In the genomic region with DNA sequence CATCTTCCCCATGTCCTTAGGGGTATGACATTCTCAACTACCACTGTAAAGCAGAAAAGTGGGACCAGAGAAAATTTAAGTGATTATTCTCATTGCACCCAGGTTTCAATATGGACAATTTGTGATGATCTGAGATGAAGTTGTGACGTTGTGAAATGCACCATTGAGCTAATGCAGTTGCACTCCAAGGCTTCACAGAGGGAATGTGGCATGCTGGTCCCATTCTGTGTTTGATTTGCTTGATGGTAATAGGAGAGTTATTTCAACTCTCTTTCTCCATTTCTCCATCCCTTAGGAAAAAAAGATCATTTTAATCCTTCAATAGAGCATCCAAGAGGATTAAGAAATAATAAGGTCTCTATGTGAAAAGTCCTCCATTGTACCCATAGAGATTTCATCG, we compare ENCODE assay signal across 16 cellular contexts.
A peak's percentile ranks its signal among the peaks of the same experiment; 100 is the strongest.
DNase-seq lines count a peak whose midpoint lies in the region; ATAC-seq and TF ChIP-seq lines count a peak whose summit lies in the region.
"Had no signal": no experiment of that assay in that cellular context is flagged by ENCODE, and none has a peak within 500 bp of the region (broad histone marks: within the 10 kb centered on the region; RNA-seq: fewer than 3 reads in every experiment).

No MANE protein-coding gene starts in this region.

- ATAC-seq in right cardiac atrium (no peak), SK-N-SH treated with all-trans-retinoic acid at 6 μM for 48 hours (peak; percentile 22), HG02973 (IDR thresholded peaks at IDR 0.05; ENCODE audit: unreplicated experiment) (no peak)
- no peak for ATAC-seq in stimulated activated naive B cell treated with anti-CD40 and anti-IgM and Interleukin-4, amounts not matched to agents 10 μg/mL and 1 μg/mL and 100 μg/mL, for 72 hours (replicated peaks)

- no peak overlapping the region for H3K4me3 Mint-ChIP-seq in stimulated activated naive B cell treated with anti-CD40 and anti-IgM and Interleukin-4, amounts not matched to agents 10 μg/mL and 1 μg/mL and 100 μg/mL, for 72 hours
- H3K4me3 Mint-ChIP-seq: B cell; CD4-positive, alpha-beta T cell had no signal

- H3K27ac ChIP-seq in left ventricle myocardium inferior (replicated peaks), result peak overlapping the region; percentile 19
- no peak overlapping the region for H3K27ac ChIP-seq in right cardiac atrium (ENCODE audit: low read length)

- no peak overlapping the region for H3K27ac Mint-ChIP-seq in stimulated activated naive B cell treated with anti-CD40 and anti-IgM and Interleukin-4, amounts not matched to agents 10 μg/mL and 1 μg/mL and 100 μg/mL, for 72 hours
- H3K27ac Mint-ChIP-seq: B cell; CD4-positive, alpha-beta T cell had no signal

- no peak overlapping the region for H3K4me3 ChIP-seq in left ventricle myocardium inferior
- H3K4me3 ChIP-seq in right cardiac atrium (ENCODE audit: low read length), result no peak overlapping the region

- H3K27me3 ChIP-seq in left ventricle myocardium inferior (ENCODE audit: low read depth) (no peaks in the 10 kb centered on the region), right cardiac atrium (ENCODE audit: control insufficient read depth, insufficient read depth) (no peaks in the 10 kb centered on the region)

- no peaks in the 10 kb centered on the region for H3K36me3 Mint-ChIP-seq in stimulated activated naive B cell treated with anti-CD40 and anti-IgM and Interleukin-4, amounts not matched to agents 10 μg/mL and 1 μg/mL and 100 μg/mL, for 72 hours

- H3K36me3 ChIP-seq in left ventricle myocardium inferior, result no peaks in the 10 kb centered on the region

- intact Hi-C loops in left ventricle myocardium inferior (cut with micrococcal nuclease) (no loop called here), right cardiac atrium (cut with DNase I) (loop anchor here in 2 of 4 donors (10.0 kb wide), 1 partner anchor 127 kb away; no protein-coding TSS in a partner anchor)

- H3K4me1 Mint-ChIP-seq in stimulated activated naive B cell treated with anti-CD40 and anti-IgM and Interleukin-4, amounts not matched to agents 10 μg/mL and 1 μg/mL and 100 μg/mL, for 72 hours, result no peaks in the 10 kb centered on the region

- H3K27me3 Mint-ChIP-seq in stimulated activated naive B cell treated with anti-CD40 and anti-IgM and Interleukin-4, amounts not matched to agents 10 μg/mL and 1 μg/mL and 100 μg/mL, for 72 hours, result peaks cover 9 to 10% of the 10 kb centered on the region in 2 donors
- H3K27me3 Mint-ChIP-seq: CD4-positive, alpha-beta T cell had no signal

- WGBS in right cardiac atrium, result 85% methylated on average over 2 of the region's 2 CpGs

- TF ChIP-seq CTCF in left ventricle myocardium inferior (IDR thresholded peaks at IDR 0.05; ENCODE audit: borderline replicate concordance), result no peak

- peaks cover 1 to 3% of the 10 kb centered on the region in 2 donors for H3K9me3 Mint-ChIP-seq in stimulated activated naive B cell treated with anti-CD40 and anti-IgM and Interleukin-4, amounts not matched to agents 10 μg/mL and 1 μg/mL and 100 μg/mL, for 72 hours

- H3K9me3 ChIP-seq in left ventricle myocardium inferior (replicated peaks), result peaks cover 9% of the 10 kb centered on the region
- no peaks in the 10 kb centered on the region for H3K9me3 ChIP-seq in right cardiac atrium (ENCODE audit: control insufficient read depth, low read length)

- H3K4me1 ChIP-seq in left ventricle myocardium inferior (peaks cover 22% of the 10 kb centered on the region), right cardiac atrium (ENCODE audit: control insufficient read depth, insufficient read depth, low read length) (no peaks in the 10 kb centered on the region)

- DNase-seq in left ventricle myocardium inferior, result no peak
- no peak for DNase-seq in right cardiac atrium
- peak; percentile 13 for DNase-seq in fibroblast of peridontal ligament (ENCODE audit: extremely low read depth)
- no peak for DNase-seq in stimulated activated naive B cell treated with anti-CD40 and anti-IgM and Interleukin-4, amounts not matched to agents 10 μg/mL and 1 μg/mL and 100 μg/mL, for 72 hours
- no peak for DNase-seq in DMS79 treated with DMSO at 0.1 percent for 48 hours (lab: John Stamatoyannopoulos, UW)
- no peak for DNase-seq in GDM1 (lab: John Stamatoyannopoulos, UW)
- DNase-seq: C1 segment of cervical spinal cord; Calu3; CD4-positive, alpha-beta T cell; DMS153; DND-41; GF-D8; H7 had no signal

TF ChIP-seq in SK-N-SH treated with all-trans-retinoic acid at 6 μM for 48 hours, 23 proteins besides CTCF, POLR2A, EP300 and RAD21:
- no peak for TF ChIP-seq PPARA (CRISPR knock-in tag; IDR thresholded peaks at IDR 0.05; ENCODE audit: borderline replicate concordance)
- no peak for TF ChIP-seq TOX (CRISPR knock-in tag; IDR thresholded peaks at IDR 0.05; ENCODE audit: borderline replicate concordance)
- no peak for TF ChIP-seq GLIS3 (CRISPR knock-in tag; IDR thresholded peaks at IDR 0.05)
- TF ChIP-seq, protein P1, sequence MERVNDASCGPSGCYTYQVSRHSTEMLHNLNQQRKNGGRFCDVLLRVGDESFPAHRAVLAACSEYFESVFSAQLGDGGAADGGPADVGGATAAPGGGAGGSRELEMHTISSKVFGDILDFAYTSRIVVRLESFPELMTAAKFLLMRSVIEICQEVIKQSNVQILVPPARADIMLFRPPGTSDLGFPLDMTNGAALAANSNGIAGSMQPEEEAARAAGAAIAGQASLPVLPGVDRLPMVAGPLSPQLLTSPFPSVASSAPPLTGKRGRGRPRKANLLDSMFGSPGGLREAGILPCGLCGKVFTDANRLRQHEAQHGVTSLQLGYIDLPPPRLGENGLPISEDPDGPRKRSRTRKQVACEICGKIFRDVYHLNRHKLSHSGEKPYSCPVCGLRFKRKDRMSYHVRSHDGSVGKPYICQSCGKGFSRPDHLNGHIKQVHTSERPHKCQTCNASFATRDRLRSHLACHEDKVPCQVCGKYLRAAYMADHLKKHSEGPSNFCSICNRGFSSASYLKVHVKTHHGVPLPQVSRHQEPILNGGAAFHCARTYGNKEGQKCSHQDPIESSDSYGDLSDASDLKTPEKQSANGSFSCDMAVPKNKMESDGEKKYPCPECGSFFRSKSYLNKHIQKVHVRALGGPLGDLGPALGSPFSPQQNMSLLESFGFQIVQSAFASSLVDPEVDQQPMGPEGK (CRISPR knock-in tag; IDR thresholded peaks at IDR 0.05; ENCODE audit: borderline replicate concordance), result no peak
TF ChIP-seq in SK-N-SH treated with all-trans-retinoic acid at 6 μM for 48 hours: peak in this region for 0.
